Comparison of ENCODE assay signal across 11 cellular contexts in the genomic region with DNA sequence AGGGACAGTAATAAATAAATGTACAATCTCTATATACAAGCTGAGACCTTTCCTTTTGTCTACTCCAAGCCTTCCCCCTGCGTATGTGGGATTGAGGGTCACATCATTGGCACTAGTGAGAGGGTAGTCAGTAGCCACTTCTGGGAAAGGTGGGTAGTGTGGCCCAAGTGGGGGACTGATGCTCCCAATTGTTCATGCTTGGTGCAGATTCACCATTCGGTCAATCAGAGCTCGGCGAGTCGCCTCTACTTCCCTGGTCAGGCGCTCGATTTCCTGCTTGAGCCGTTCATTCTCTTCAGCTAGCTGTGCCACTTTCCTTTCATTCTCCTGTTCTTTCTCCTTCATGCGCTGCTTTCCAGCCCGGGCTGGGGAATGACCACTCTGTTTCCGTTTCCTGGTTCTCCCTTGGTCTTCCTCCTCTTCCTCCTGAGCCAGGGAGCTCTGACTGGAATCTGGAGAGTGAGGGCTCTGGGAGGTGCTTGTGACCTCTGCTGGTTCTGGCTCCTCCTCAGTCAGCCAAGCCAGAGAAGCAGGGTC. TPM values are rescaled to one million over a fixed set of nuclear protein-coding genes. Genes with fewer than 3 reads are reported as not detected.
A peak's percentile ranks its signal among the peaks of the same experiment; 100 is the strongest.
DNase-seq lines count a peak whose midpoint lies in the region; ATAC-seq and TF ChIP-seq lines count a peak whose summit lies in the region.
"Had no signal": no experiment of that assay in that cellular context is flagged by ENCODE, and none has a peak within 500 bp of the region (broad histone marks: within the 10 kb centered on the region; RNA-seq: fewer than 3 reads in every experiment).

No MANE protein-coding gene starts in this region.

- H3K36me3 ChIP-seq in left ventricle myocardium inferior = peaks cover 64% of the 10 kb centered on the region
- H3K36me3 ChIP-seq in transverse colon = peaks cover 0 to 42% (median 18%) of the 10 kb centered on the region in 4 donors
- H3K36me3 ChIP-seq in adrenal gland (replicated peaks in 1 of 2) = peaks cover 0 to 61% of the 10 kb centered on the region in 2 donors
- peaks cover 0 to 56% (median 0%) of the 10 kb centered on the region in 3 donors for H3K36me3 ChIP-seq in Peyer's patch

- H3K9me3 Mint-ChIP-seq in activated naive CD4-positive, alpha-beta T cell treated with anti-CD3 and anti-CD28 coated beads, Interleukin-2, amount 50 U/mL, for 72 hours = no peaks in the 10 kb centered on the region
- no peaks in the 10 kb centered on the region for H3K9me3 Mint-ChIP-seq in memory B cell

- peaks cover 22% of the 10 kb centered on the region for H3K4me1 Mint-ChIP-seq in memory B cell

- peaks cover 57% of the 10 kb centered on the region for H3K4me1 ChIP-seq in left ventricle myocardium inferior
- H3K4me1 ChIP-seq in transverse colon = peaks cover 26 to 37% (median 32%) of the 10 kb centered on the region in 4 donors
- peaks cover 26 to 36% of the 10 kb centered on the region in 2 donors for H3K4me1 ChIP-seq in adrenal gland (replicated peaks in 1 of 2)
- H3K4me1 ChIP-seq in Peyer's patch = peaks cover 4 to 29% (median 15%) of the 10 kb centered on the region in 4 donors

- ATAC-seq in left cardiac atrium (no peak), memory B cell (ENCODE audit: low read depth) (no peak)
- ATAC-seq in activated naive CD4-positive, alpha-beta T cell treated with anti-CD3 and anti-CD28 coated beads, Interleukin-2, amount 50 U/mL, for 72 hours = no peak

- TF ChIP-seq POLR2A in transverse colon (IDR thresholded peaks at IDR 0.05) = no peak
- TF ChIP-seq POLR2A in adrenal gland (IDR thresholded peaks at IDR 0.05) = no peak
- no peak for TF ChIP-seq POLR2A in Peyer's patch (IDR thresholded peaks at IDR 0.05)

- TF ChIP-seq CTCF in left ventricle myocardium inferior (IDR thresholded peaks at IDR 0.05; ENCODE audit: borderline replicate concordance) = no peak
- no peak for TF ChIP-seq CTCF in transverse colon (IDR thresholded peaks at IDR 0.05)
- no peak for TF ChIP-seq CTCF in adrenal gland (IDR thresholded peaks at IDR 0.05)
- no peak for TF ChIP-seq CTCF in Peyer's patch (IDR thresholded peaks at IDR 0.05)

- H3K9me3 ChIP-seq in left ventricle myocardium inferior (replicated peaks) (no peaks in the 10 kb centered on the region), transverse colon (no peaks in the 10 kb centered on the region), adrenal gland (replicated peaks in 1 of 3) (no peaks in the 10 kb centered on the region), Peyer's patch (no peaks in the 10 kb centered on the region)

- H3K36me3 Mint-ChIP-seq in activated naive CD4-positive, alpha-beta T cell treated with anti-CD3 and anti-CD28 coated beads, Interleukin-2, amount 50 U/mL, for 72 hours = peaks cover 43 to 45% of the 10 kb centered on the region in 2 donors
- H3K36me3 Mint-ChIP-seq in memory B cell = peaks cover 41% of the 10 kb centered on the region

- peak overlapping the region; percentile 100 for H3K27ac ChIP-seq in left ventricle myocardium inferior (replicated peaks)
- peak overlapping the region in 3 of 4 donors; percentile 97 to 100 (median 98) for H3K27ac ChIP-seq in transverse colon
- peak overlapping the region in 2 of 5 donors; percentile 72 to 100 for H3K27ac ChIP-seq in adrenal gland
- H3K27ac ChIP-seq in Peyer's patch = peak overlapping the region in 2 of 4 donors; percentile 7 to 42

- TF ChIP-seq EP300 in transverse colon (IDR thresholded peaks at IDR 0.05; ENCODE audit: low read depth) = no peak

- H3K4me3 ChIP-seq in left ventricle myocardium inferior = peak overlapping the region; percentile 93
- no peak overlapping the region for H3K4me3 ChIP-seq in transverse colon
- H3K4me3 ChIP-seq in adrenal gland = no peak overlapping the region
- H3K4me3 ChIP-seq in Peyer's patch = no peak overlapping the region

- H3K27me3 ChIP-seq in left ventricle myocardium inferior (ENCODE audit: low read depth) = no peaks in the 10 kb centered on the region
- no peaks in the 10 kb centered on the region for H3K27me3 ChIP-seq in transverse colon
- H3K27me3 ChIP-seq in adrenal gland = no peaks in the 10 kb centered on the region
- no peaks in the 10 kb centered on the region for H3K27me3 ChIP-seq in Peyer's patch

- WGBS in transverse colon (ENCODE audit: low coverage in 1 of 2), 2 donors = 87% methylated on average over 9 to 11 of the region's 11 CpGs
- 79 to 90% (median 87%) methylated on average over 11 of the region's 11 CpGs for WGBS in adrenal gland, 4 donors

- peak overlapping the region; percentile 93 to 100 for H3K27ac Mint-ChIP-seq in activated naive CD4-positive, alpha-beta T cell treated with anti-CD3 and anti-CD28 coated beads, Interleukin-2, amount 50 U/mL, for 72 hours
- H3K27ac Mint-ChIP-seq in memory B cell = peak overlapping the region; percentile 83

- H3K4me3 Mint-ChIP-seq in memory B cell = no peak overlapping the region

- in situ Hi-C loops in transverse colon (cut with MboI; ENCODE audit: low pct_ligation_motif_present in 1 of 4, low pct_unique_long_range_greater_than_20kb in 1 of 4, low sequenced_read_pairs in 3 of 4) = no loop called here

- H3K27me3 Mint-ChIP-seq in memory B cell = no peaks in the 10 kb centered on the region

- intact Hi-C loops in left ventricle myocardium inferior (cut with micrococcal nuclease) = no loop called here
- intact Hi-C loops in left cardiac atrium (cut with DNase I) = no loop called here
- intact Hi-C loops in transverse colon (cut with DNase I; ENCODE audit: low total_unique reads) = no loop called here
- intact Hi-C loops in adrenal gland (cut with DNase I) = no loop called here

- DNase-seq in left ventricle myocardium inferior = no peak
- no peak for DNase-seq in left cardiac atrium
- DNase-seq in activated naive CD4-positive, alpha-beta T cell treated with anti-CD3 and anti-CD28 coated beads, Interleukin-2, amount 50 U/mL, for 72 hours (ENCODE audit: low spot score in 2 of 2) = no peak
- DNase-seq in memory B cell (ENCODE audit: low spot score in 2 of 2) = no peak
- no peak for DNase-seq in transverse colon
- DNase-seq in adrenal gland = no peak
- DNase-seq in Peyer's patch = no peak
- no peak for DNase-seq in ureter (ENCODE audit: low spot score)
- DNase-seq: activated T-cell treated with anti-CD3 and anti-CD28 coated beads, Interleukin-2, amount 50 U/mL, for 48 hours; effector CD4-positive, alpha-beta T cell; NCI-H1105 treated with DMSO at 0.1 percent for 48 hours had no signal

RNA-seq across cellular contexts. Expression of a gene that starts 3.6 kb away (rescaled TPM):
- 20.4 TPM for total RNA-seq in left ventricle myocardium inferior
- 10 to 100 TPM; 20.0 to 31.7 TPM for total RNA-seq in left cardiac atrium
- total RNA-seq in activated naive CD4-positive, alpha-beta T cell treated with anti-CD3 and anti-CD28 coated beads, Interleukin-2, amount 50 U/mL, for 72 hours = 10 to 100 TPM; 24.9 to 79.8 TPM
- total RNA-seq in transverse colon = 100 to 1,000 TPM in 2 of 4 donors, 10 to 100 TPM in 2; 27.6 to 338 (median 67.6) TPM
- 10 to 100 TPM in 7 of 8 donors, 1 to 10 TPM in 1; 7.7 to 65.1 (median 30.9) TPM for total RNA-seq in adrenal gland
- 10 to 100 TPM; 72.8 to 98.4 (median 72.9) TPM for polyA plus RNA-seq in adrenal gland
- total RNA-seq in Peyer's patch = 10 to 100 TPM in 3 of 4 donors, 1 to 10 TPM in 1; 9.1 to 44.6 (median 24.0) TPM
- total RNA-seq in ureter = 30.8 TPM

RNA-seq across cellular contexts. Expression of a gene that starts 5.9 kb away (rescaled TPM):
- total RNA-seq in left ventricle myocardium inferior (33.1 TPM), left cardiac atrium (10 to 100 TPM; 35.7 to 41.5 TPM), transverse colon (100 to 1,000 TPM in 1 of 4 donors, 10 to 100 TPM in 3; 36.6 to 155 (median 51.0) TPM), adrenal gland (100 to 1,000 TPM in 2 of 8 donors, 10 to 100 TPM in 6; 10.9 to 128 (median 38.1) TPM), Peyer's patch (100 to 1,000 TPM in 1 of 4 donors, 10 to 100 TPM in 3; 38.0 to 144 (median 71.5) TPM), ureter (177 TPM)
- total RNA-seq in activated naive CD4-positive, alpha-beta T cell treated with anti-CD3 and anti-CD28 coated beads, Interleukin-2, amount 50 U/mL, for 72 hours = 10 to 100 TPM; 66.4 to 77.5 TPM
- 100 to 1,000 TPM in 1 of 3 donors, 10 to 100 TPM in 2; 21.7 to 167 (median 91.4) TPM for polyA plus RNA-seq in adrenal gland

RNA-seq across cellular contexts. Expression of a gene that starts 28.8 kb away (rescaled TPM):
- total RNA-seq in left ventricle myocardium inferior = 73.1 TPM
- 100 to 1,000 TPM in 1 of 2 donors, 10 to 100 TPM in 1; 74.6 to 115 TPM for total RNA-seq in left cardiac atrium
- total RNA-seq in activated naive CD4-positive, alpha-beta T cell treated with anti-CD3 and anti-CD28 coated beads, Interleukin-2, amount 50 U/mL, for 72 hours = 100 to 1,000 TPM; 267 to 292 TPM
- 100 to 1,000 TPM in 2 of 4 donors, 10 to 100 TPM in 2; 39.0 to 184 (median 103) TPM for total RNA-seq in transverse colon
- 100 to 1,000 TPM in 4 of 8 donors, 10 to 100 TPM in 4; 38.3 to 182 (median 116) TPM for total RNA-seq in adrenal gland
- 100 to 1,000 TPM; 114 to 210 (median 143) TPM for polyA plus RNA-seq in adrenal gland
- total RNA-seq in Peyer's patch = 10 to 100 TPM; 40.6 to 97.4 (median 63.5) TPM
- total RNA-seq in ureter = 327 TPM

RNA-seq across cellular contexts. Expression of a gene that starts 30.3 kb away (rescaled TPM):
- total RNA-seq in left ventricle myocardium inferior = 87.8 TPM
- total RNA-seq in left cardiac atrium = 10 to 100 TPM; 80.5 to 96.7 TPM
- total RNA-seq in activated naive CD4-positive, alpha-beta T cell treated with anti-CD3 and anti-CD28 coated beads, Interleukin-2, amount 50 U/mL, for 72 hours = 100 to 1,000 TPM in 1 of 2 donors, 10 to 100 TPM in 1; 77.1 to 122 TPM
- 100 to 1,000 TPM; 154 to 344 (median 175) TPM for total RNA-seq in transverse colon
- total RNA-seq in adrenal gland = 100 to 1,000 TPM; 114 to 202 (median 135) TPM
- polyA plus RNA-seq in adrenal gland = 100 to 1,000 TPM in 2 of 3 donors, 10 to 100 TPM in 1; 81.2 to 238 (median 101) TPM
- 100 to 1,000 TPM; 161 to 326 (median 229) TPM for total RNA-seq in Peyer's patch
- 104 TPM for total RNA-seq in ureter

RNA-seq across cellular contexts. Expression of a gene that starts 33.2 kb away (rescaled TPM):
- 0.08 TPM for total RNA-seq in left ventricle myocardium inferior
- total RNA-seq in left cardiac atrium = under 1 TPM; 0.10 to 0.18 TPM
- 1 to 10 TPM in 1 of 2 donors, under 1 TPM in 1; 0.75 to 3.4 TPM for total RNA-seq in activated naive CD4-positive, alpha-beta T cell treated with anti-CD3 and anti-CD28 coated beads, Interleukin-2, amount 50 U/mL, for 72 hours
- 1 to 10 TPM; 1.3 to 6.2 (median 1.6) TPM for total RNA-seq in transverse colon
- 1 to 10 TPM in 3 of 8 donors, under 1 TPM in 4, not detected in 1; 0.32 to 7.6 (median 0.61) TPM for total RNA-seq in adrenal gland
- 1 to 10 TPM; 1.9 to 7.4 (median 5.6) TPM for polyA plus RNA-seq in adrenal gland
- total RNA-seq in Peyer's patch = 1 to 10 TPM in 2 of 4 donors, under 1 TPM in 2; 0.35 to 2.5 (median 1.4) TPM
- 0.99 TPM for total RNA-seq in ureter
